Comparison of ENCODE assay signal across 25 cellular contexts in the genomic region with DNA sequence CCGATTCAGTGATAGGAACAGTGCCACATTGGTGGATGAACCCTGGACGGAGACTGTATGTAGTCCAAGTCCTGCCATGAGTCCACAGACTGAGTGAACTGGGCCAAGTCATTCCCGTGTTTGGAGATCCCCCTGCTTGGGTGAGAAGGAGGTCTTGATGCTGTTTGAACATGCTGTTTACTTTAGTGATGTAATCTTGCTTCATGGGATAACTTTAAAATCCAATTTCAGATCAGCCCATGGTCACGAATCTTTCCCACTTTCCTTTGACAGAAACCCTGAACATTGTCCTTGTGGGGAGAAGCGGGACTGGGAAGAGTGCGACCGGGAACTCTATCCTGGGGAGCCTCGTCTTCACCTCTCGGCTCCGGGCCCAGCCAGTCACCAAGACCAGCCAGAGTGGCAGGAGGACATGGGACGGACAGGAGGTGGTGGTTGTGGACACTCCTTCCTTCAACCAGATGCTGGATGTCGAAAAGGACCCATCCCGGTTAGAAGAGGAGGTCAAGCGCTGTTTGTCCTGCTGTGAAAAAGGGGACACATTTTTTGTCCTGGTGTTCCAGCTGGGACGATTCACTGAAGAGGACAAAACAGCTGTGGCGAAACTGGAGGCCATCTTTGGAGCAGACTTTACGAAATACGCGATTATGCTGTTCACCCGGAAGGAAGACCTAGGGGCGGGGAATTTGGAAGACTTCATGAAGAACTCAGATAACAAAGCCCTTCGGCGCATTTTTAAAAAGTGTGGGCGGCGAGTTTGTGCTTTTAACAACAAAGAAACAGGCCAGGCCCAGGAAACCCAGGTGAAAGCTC. TPM values are rescaled to one million over a fixed set of nuclear protein-coding genes. Genes with fewer than 3 reads are reported as not detected.
DNase-seq lines count a peak whose midpoint lies in the region; ATAC-seq lines count a peak whose summit lies in the region.
"Had no signal": no experiment of that assay in that cellular context is flagged by ENCODE, and none has a peak within 500 bp of the region (broad histone marks: within the 10 kb centered on the region; RNA-seq: fewer than 3 reads in every experiment).

No MANE protein-coding gene starts in this region.

- peaks cover 90% of the 10 kb centered on the region for H3K4me1 ChIP-seq in CD4-positive, alpha-beta memory T cell (ENCODE audit: insufficient read depth, low read length)
- H3K4me1 ChIP-seq: breast epithelium, right lobe of liver had no signal

- peaks cover 28% of the 10 kb centered on the region for H3K36me3 ChIP-seq in CD4-positive, alpha-beta memory T cell (ENCODE audit: insufficient read depth, low read length)
- H3K36me3 ChIP-seq: breast epithelium, right lobe of liver had no signal

- H3K36me3 Mint-ChIP-seq in activated CD4-positive, alpha-beta T cell treated with anti-CD3 and anti-CD28 coated beads for 36 hours (ENCODE audit: low read depth): peaks cover 52% of the 10 kb centered on the region
- H3K36me3 Mint-ChIP-seq in CD4-positive, alpha-beta memory T cell: peaks cover 72 to 75% of the 10 kb centered on the region in 2 donors
- peaks cover 21 to 35% of the 10 kb centered on the region in 2 donors for H3K36me3 Mint-ChIP-seq in activated T-cell treated with anti-CD3 and anti-CD28 coated beads, Interleukin-2, amount 50 U/mL, for 72 hours (ENCODE audit: insufficient read depth in 2 of 2)
- peaks cover 34 to 66% (median 65%) of the 10 kb centered on the region in 3 donors for H3K36me3 Mint-ChIP-seq in naive thymus-derived CD8-positive, alpha-beta T cell
- H3K36me3 Mint-ChIP-seq: stimulated activated memory B cell treated with anti-CD40 and anti-IgM and Interleukin-4, amounts not matched to agents 10 μg/mL and 1 μg/mL and 100 μg/mL, for 72 hours had no signal

- intact Hi-C loops in activated CD4-positive, alpha-beta T cell treated with anti-CD3 and anti-CD28 coated beads for 36 hours (cut with DNase I, micrococcal nuclease): no loop called here
- intact Hi-C loops in CD4-positive, alpha-beta memory T cell (cut with micrococcal nuclease): no loop called here

- H3K9me3 Mint-ChIP-seq in activated CD4-positive, alpha-beta T cell treated with anti-CD3 and anti-CD28 coated beads for 36 hours (ENCODE audit: low read depth): peaks cover 2% of the 10 kb centered on the region
- H3K9me3 Mint-ChIP-seq in CD4-positive, alpha-beta memory T cell: peaks cover 0 to 8% (median 4%) of the 10 kb centered on the region in 8 donors
- no peaks in the 10 kb centered on the region for H3K9me3 Mint-ChIP-seq in activated T-cell treated with anti-CD3 and anti-CD28 coated beads, Interleukin-2, amount 50 U/mL, for 72 hours
- peaks cover 0 to 9% (median 0%) of the 10 kb centered on the region in 9 donors for H3K9me3 Mint-ChIP-seq in naive thymus-derived CD8-positive, alpha-beta T cell
- H3K9me3 Mint-ChIP-seq: stimulated activated memory B cell treated with anti-CD40 and anti-IgM and Interleukin-4, amounts not matched to agents 10 μg/mL and 1 μg/mL and 100 μg/mL, for 72 hours had no signal

- POLR2A ChIA-PET in activated CD4-positive, alpha-beta T cell treated with anti-CD3 and anti-CD28 coated beads for 36 hours (lab: Charles Lee): interaction anchor here (1.1 kb wide), 2 partner anchors 71 to 278 kb away, joined by 3 to 5 read pairs; no protein-coding TSS in a partner anchor
- POLR2A ChIA-PET in CD4-positive, alpha-beta memory T cell (lab: Charles Lee; ENCODE audit: partially characterized antibody): interaction anchor here (10.6 to 30.4 kb wide), 3 partner anchors 18 to 39 kb away, joined by 235 to 1079 read pairs (median 673); a partner anchor contains a TSS
- POLR2A ChIA-PET in naive thymus-derived CD8-positive, alpha-beta T cell (lab: Charles Lee): interaction anchor here (1.1 to 13.2 kb wide), 5 partner anchors 12 to 87 kb away, joined by 3 to 505 read pairs (median 198); a partner anchor contains a TSS

- peak overlapping the region; percentile 71 for H3K27ac ChIP-seq in CD4-positive, alpha-beta memory T cell (ENCODE audit: low read depth, low read length)
- H3K27ac ChIP-seq: BLaER1 treated with 17β-estradiol and CSF1 and Interleukin-3, amounts not matched to agents 10 nM and 100 nM; esophagus squamous epithelium; right lobe of liver; RWPE1 had no signal

- H3K9me3 ChIP-seq in CD4-positive, alpha-beta memory T cell (ENCODE audit: control insufficient read depth in 1 of 2, low read length in 2 of 2): no peaks in the 10 kb centered on the region
- H3K9me3 ChIP-seq: breast epithelium, esophagus squamous epithelium, right lobe of liver had no signal

- H3K27ac Mint-ChIP-seq in activated CD4-positive, alpha-beta T cell treated with anti-CD3 and anti-CD28 coated beads for 36 hours: peak overlapping the region; percentile 98
- peak overlapping the region; percentile 96 to 100 (median 99) for H3K27ac Mint-ChIP-seq in CD4-positive, alpha-beta memory T cell
- H3K27ac Mint-ChIP-seq in activated T-cell treated with anti-CD3 and anti-CD28 coated beads, Interleukin-2, amount 50 U/mL, for 72 hours: peak overlapping the region; percentile 99
- peak overlapping the region; percentile 98 to 100 (median 100) for H3K27ac Mint-ChIP-seq in naive thymus-derived CD8-positive, alpha-beta T cell
- H3K27ac Mint-ChIP-seq: stimulated activated memory B cell treated with anti-CD40 and anti-IgM and Interleukin-4, amounts not matched to agents 10 μg/mL and 1 μg/mL and 100 μg/mL, for 72 hours had no signal

- peaks cover 88% of the 10 kb centered on the region for H3K4me1 Mint-ChIP-seq in activated CD4-positive, alpha-beta T cell treated with anti-CD3 and anti-CD28 coated beads for 36 hours
- peaks cover 75 to 97% (median 88%) of the 10 kb centered on the region in 4 donors for H3K4me1 Mint-ChIP-seq in CD4-positive, alpha-beta memory T cell
- peaks cover 83% of the 10 kb centered on the region for H3K4me1 Mint-ChIP-seq in activated T-cell treated with anti-CD3 and anti-CD28 coated beads, Interleukin-2, amount 50 U/mL, for 72 hours (ENCODE audit: low read depth)
- H3K4me1 Mint-ChIP-seq in naive thymus-derived CD8-positive, alpha-beta T cell: peaks cover 47 to 94% (median 94%) of the 10 kb centered on the region in 4 donors

- CTCF ChIA-PET in activated CD4-positive, alpha-beta T cell treated with anti-CD3 and anti-CD28 coated beads for 36 hours (lab: Charles Lee): interaction anchor here (0.6 to 1.7 kb wide), 3 partner anchors 26 to 145 kb away, joined by 3 to 5 read pairs (median 5); a partner anchor contains a TSS
- CTCF ChIA-PET in CD4-positive, alpha-beta memory T cell (lab: Charles Lee; ENCODE audit: partially characterized antibody): interaction anchor here (0.9 to 1.6 kb wide), 3 partner anchors 25 to 155 kb away, joined by 3 to 5 read pairs (median 3); a partner anchor contains a TSS

- H3K4me3 Mint-ChIP-seq in activated CD4-positive, alpha-beta T cell treated with anti-CD3 and anti-CD28 coated beads for 36 hours: peak overlapping the region; percentile 42
- peak overlapping the region; percentile 17 to 89 (median 71) for H3K4me3 Mint-ChIP-seq in CD4-positive, alpha-beta memory T cell
- peak overlapping the region; percentile 69 to 87 for H3K4me3 Mint-ChIP-seq in activated T-cell treated with anti-CD3 and anti-CD28 coated beads, Interleukin-2, amount 50 U/mL, for 72 hours
- H3K4me3 Mint-ChIP-seq in naive thymus-derived CD8-positive, alpha-beta T cell: peak overlapping the region in 8 of 10 donors; percentile 11 to 82 (median 62)
- H3K4me3 Mint-ChIP-seq: stimulated activated memory B cell treated with anti-CD40 and anti-IgM and Interleukin-4, amounts not matched to agents 10 μg/mL and 1 μg/mL and 100 μg/mL, for 72 hours had no signal

- no peak for ATAC-seq in activated CD4-positive, alpha-beta T cell treated with anti-CD3 and anti-CD28 coated beads for 36 hours
- peak in 1 of 2 donors; percentile 31 for ATAC-seq in activated T-cell treated with anti-CD3 and anti-CD28 coated beads, Interleukin-2, amount 50 U/mL, for 72 hours (replicated peaks in 1 of 2)
- ATAC-seq in naive thymus-derived CD8-positive, alpha-beta T cell: no peak
- ATAC-seq in GM18498 (IDR thresholded peaks at IDR 0.05; ENCODE audit: unreplicated experiment): no peak
- ATAC-seq: HCT116; right lobe of liver; stimulated activated memory B cell treated with anti-CD40 and anti-IgM and Interleukin-4, amounts not matched to agents 10 μg/mL and 1 μg/mL and 100 μg/mL, for 72 hours had no signal

- peak; percentile 61 for DNase-seq in activated CD4-positive, alpha-beta T cell treated with anti-CD3 and anti-CD28 coated beads for 36 hours
- DNase-seq in activated CD4-positive, alpha-beta T cell treated with anti-CD3 and anti-CD28 coated beads, Interleukin-2, amount 50 U/mL, for 1 hour: no peak
- peak in 3 of 5 donors; percentile 34 to 50 (median 47) for DNase-seq in CD4-positive, alpha-beta memory T cell
- DNase-seq in activated T-cell treated with anti-CD3 and anti-CD28 coated beads, Interleukin-2, amount 50 U/mL, for 72 hours: peak in 1 of 2 donors; percentile 25
- no peak for DNase-seq in naive thymus-derived CD8-positive, alpha-beta T cell
- DNase-seq in ureter (ENCODE audit: low spot score) (no peak), NCI-H1105 (lab: John Stamatoyannopoulos, UW) (no peak)
- DNase-seq: 8988T; DMS79; esophagus squamous epithelium; glutamatergic neuron; islet precursor cell; Kasumi-1; midbrain; NCI-H1436; NCI-H345; NK-92 treated with Interleukin-12 subunit alpha and Interleukin-12 subunit beta, amount 100 ng/mL, for 24 hours; nucleus accumbens; right lobe of liver had no signal

- no peaks in the 10 kb centered on the region for H3K27me3 Mint-ChIP-seq in activated CD4-positive, alpha-beta T cell treated with anti-CD3 and anti-CD28 coated beads for 36 hours
- H3K27me3 Mint-ChIP-seq in CD4-positive, alpha-beta memory T cell: no peaks in the 10 kb centered on the region
- H3K27me3 Mint-ChIP-seq in activated T-cell treated with anti-CD3 and anti-CD28 coated beads, Interleukin-2, amount 50 U/mL, for 72 hours (ENCODE audit: low read depth): no peaks in the 10 kb centered on the region
- no peaks in the 10 kb centered on the region for H3K27me3 Mint-ChIP-seq in naive thymus-derived CD8-positive, alpha-beta T cell

- no peak overlapping the region for H3K4me3 ChIP-seq in CD4-positive, alpha-beta memory T cell (ENCODE audit: low read length in 2 of 2)
- H3K4me3 ChIP-seq: BLaER1 treated with 17β-estradiol and CSF1 and Interleukin-3, amounts not matched to agents 10 nM and 100 nM; breast epithelium; esophagus squamous epithelium; right lobe of liver had no signal

- H3K27me3 ChIP-seq in CD4-positive, alpha-beta memory T cell (ENCODE audit: insufficient read depth, low read length): no peaks in the 10 kb centered on the region
- H3K27me3 ChIP-seq: BLaER1 treated with 17β-estradiol and CSF1 and Interleukin-3, amounts not matched to agents 10 nM and 100 nM; breast epithelium; esophagus squamous epithelium; right lobe of liver had no signal

RNA-seq across cellular contexts. Expression of a gene that starts 26.6 kb away (rescaled TPM):
- total RNA-seq in activated CD4-positive, alpha-beta T cell treated with anti-CD3 and anti-CD28 coated beads for 36 hours: 1 to 10 TPM; 7.7 to 9.6 TPM
- 10 to 100 TPM; 59.0 to 62.5 TPM for total RNA-seq in CD4-positive, alpha-beta memory T cell
- polyA plus RNA-seq in CD4-positive, alpha-beta memory T cell: 10 to 100 TPM in 1 of 2 donors, 1 to 10 TPM in 1; 9.8 to 39.9 TPM
- 10 to 100 TPM; 10.2 to 13.1 TPM for total RNA-seq in activated T-cell treated with anti-CD3 and anti-CD28 coated beads, Interleukin-2, amount 50 U/mL, for 72 hours
- total RNA-seq in naive thymus-derived CD8-positive, alpha-beta T cell: 10 to 100 TPM; 66.8 to 68.0 TPM
- 10 to 100 TPM; 18.9 to 38.9 (median 25.9) TPM for polyA plus RNA-seq in naive thymus-derived CD8-positive, alpha-beta T cell
- total RNA-seq in ureter: 13.6 TPM

RNA-seq across cellular contexts. Expression of a gene that starts 37.6 kb away (rescaled TPM):
- 10 to 100 TPM; 34.5 to 36.9 TPM for total RNA-seq in activated CD4-positive, alpha-beta T cell treated with anti-CD3 and anti-CD28 coated beads for 36 hours
- 100 to 1,000 TPM; 464 to 476 TPM for total RNA-seq in CD4-positive, alpha-beta memory T cell
- 1,000 to 10,000 TPM in 1 of 2 donors, 100 to 1,000 TPM in 1; 557 to 1,096 TPM for polyA plus RNA-seq in CD4-positive, alpha-beta memory T cell
- 10 to 100 TPM; 45.1 to 50.7 TPM for total RNA-seq in activated T-cell treated with anti-CD3 and anti-CD28 coated beads, Interleukin-2, amount 50 U/mL, for 72 hours
- total RNA-seq in naive thymus-derived CD8-positive, alpha-beta T cell: 100 to 1,000 TPM; 367 to 369 TPM
- 100 to 1,000 TPM; 451 to 821 (median 658) TPM for polyA plus RNA-seq in naive thymus-derived CD8-positive, alpha-beta T cell
- 24.5 TPM for total RNA-seq in ureter

Comparison
In these comparisons a context has a peak if more than half of its experiments do, and no peak if none do; other contexts are left out.
1. DNase-seq: peak in activated CD4-positive, alpha-beta T cell treated with anti-CD3 and anti-CD28 coated beads for 36 hours (single experiment) and CD4-positive, alpha-beta memory T cell (3 of 5); none in activated CD4-positive, alpha-beta T cell treated with anti-CD3 and anti-CD28 coated beads, Interleukin-2, amount 50 U/mL, for 1 hour (single experiment), naive thymus-derived CD8-positive, alpha-beta T cell (0 of 10), ureter (single experiment) and NCI-H1105 (single experiment).
2. RNA of a gene that starts 37.6 kb away (total RNA-seq): 464 to 476 TPM in CD4-positive, alpha-beta memory T cell and 367 to 369 TPM in naive thymus-derived CD8-positive, alpha-beta T cell; 45.1 to 50.7 TPM in activated T-cell treated with anti-CD3 and anti-CD28 coated beads, Interleukin-2, amount 50 U/mL, for 72 hours, 34.5 to 36.9 TPM in activated CD4-positive, alpha-beta T cell treated with anti-CD3 and anti-CD28 coated beads for 36 hours and 24.5 TPM in ureter (single experiment); every median in the first group is over 4 times any median in the second.
3. Peak in every context shown above with its lines, with median percentiles within 50 percentile points of each other: H3K27ac Mint-ChIP-seq and H3K4me3 Mint-ChIP-seq.